Comparison of ENCODE assay signal across 12 cellular contexts in the genomic region with DNA sequence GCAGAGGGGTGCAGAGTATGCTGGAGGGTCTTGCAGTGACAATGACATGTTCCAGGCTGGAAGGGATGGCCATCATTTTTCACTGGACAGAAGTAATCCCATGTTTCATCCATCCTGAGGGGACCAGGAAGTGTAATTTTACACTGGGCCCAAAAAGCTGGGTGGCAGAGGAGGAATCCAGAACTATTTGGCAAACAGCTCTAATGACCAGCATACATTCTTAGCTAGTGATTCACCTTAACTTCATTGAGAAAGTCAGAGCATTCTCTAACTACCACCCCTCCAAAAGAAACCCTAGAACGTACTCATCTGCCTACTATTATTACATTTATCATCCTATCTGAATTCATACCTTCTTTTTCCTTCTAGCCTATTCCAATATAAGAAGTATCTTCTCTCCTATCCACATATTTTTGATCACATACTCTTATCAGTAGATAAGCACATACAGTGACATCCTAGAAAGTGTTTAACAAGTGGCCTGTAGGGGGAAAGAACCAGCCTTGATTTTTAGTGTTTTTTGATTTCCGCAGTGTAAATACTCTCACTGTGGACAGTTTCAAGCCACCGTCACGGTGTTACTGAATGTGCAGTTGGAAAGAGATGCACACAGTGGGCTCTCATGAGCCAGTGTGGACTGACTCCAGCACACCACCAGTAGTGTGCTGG.
DNase-seq lines count a peak whose midpoint lies in the region; ATAC-seq and TF ChIP-seq lines count a peak whose summit lies in the region.
"Had no signal": no experiment of that assay in that cellular context is flagged by ENCODE, and none has a peak within 500 bp of the region (broad histone marks: within the 10 kb centered on the region; RNA-seq: fewer than 3 reads in every experiment).

No MANE protein-coding gene starts in this region.

- H3K36me3 Mint-ChIP-seq in activated T-helper 1 cell treated with anti-CD3 and anti-CD28 coated beads, Interleukin-12 subunit alpha, Interleukin-12 subunit beta, Interleukin-2, Interleukin-4 antibody, amounts not matched to agents 30 ng/mL and 10 ng/mL and 1 ng/mL, durations not matched to agents 14 hours and 24 hours and 36 hours (ENCODE audit: low read depth) = no peaks in the 10 kb centered on the region

- no peaks in the 10 kb centered on the region for H3K36me3 ChIP-seq in Panc1 (ENCODE audit: control insufficient read depth, insufficient read depth, low read length)
- H3K36me3 ChIP-seq: colonic mucosa had no signal

- H3K27ac ChIP-seq in Panc1 (ENCODE audit: low read length) = peak overlapping the region; percentile 51; the same call in 1 of the 2 replicates
- H3K27ac ChIP-seq: colonic mucosa had no signal

- POLR2A ChIA-PET in Panc1 (lab: Charles Lee) = no interaction called here

- peaks cover 12% of the 10 kb centered on the region for H3K4me1 ChIP-seq in Panc1 (ENCODE audit: control insufficient read depth, insufficient read depth, low read length)
- H3K4me1 ChIP-seq: colonic mucosa had no signal

- no peaks in the 10 kb centered on the region for H3K9me3 ChIP-seq in Panc1 (ENCODE audit: control insufficient read depth, insufficient read depth, low read depth, low read length)
- H3K9me3 ChIP-seq: colonic mucosa had no signal

- no peak overlapping the region for H3K4me3 Mint-ChIP-seq in activated T-helper 1 cell treated with anti-CD3 and anti-CD28 coated beads, Interleukin-12 subunit alpha, Interleukin-12 subunit beta, Interleukin-2, Interleukin-4 antibody, amounts not matched to agents 30 ng/mL and 10 ng/mL and 1 ng/mL, durations not matched to agents 14 hours and 24 hours and 36 hours

- no peak; the same call in 1 of the 2 replicates for TF ChIP-seq CTCF in Panc1 (IDR thresholded peaks at IDR 0.05)
- no peak for TF ChIP-seq CTCF in omental fat pad (IDR thresholded peaks at IDR 0.05)

- peak; percentile 29 for DNase-seq in Caki2 (ENCODE audit: low read depth)
- no peak for DNase-seq in Panc1 (ENCODE audit: low read depth, low spot score)
- DNase-seq in epidermal melanocyte (ENCODE audit: insufficient read length, low spot score) = peak; percentile 34
- DNase-seq in omental fat pad (ENCODE audit: low spot score) = no peak
- no peak for DNase-seq in NCI-H2227 treated with DMSO at 0.1 percent for 48 hours (lab: John Stamatoyannopoulos, UW)
- no peak for DNase-seq in activated T-helper 1 cell treated with anti-CD3 and anti-CD28 coated beads, Interleukin-12 subunit alpha, Interleukin-12 subunit beta, Interleukin-2, Interleukin-4 antibody, amounts not matched to agents 30 ng/mL and 10 ng/mL and 1 ng/mL, durations not matched to agents 14 hours and 24 hours and 36 hours (ENCODE audit: low spot score)
- no peak for DNase-seq in NCI-H2107 (lab: John Stamatoyannopoulos, UW)
- DNase-seq: activated CD8-positive, alpha-beta memory T cell treated with anti-CD3 and anti-CD28 coated beads, Interleukin-2, amount 50 U/mL, for 4 hours; colonic mucosa; NCI-H774; stimulated activated CD4-positive, alpha-beta T cell treated with anti-CD3 and anti-CD28 coated beads, Interleukin-4, amount 100 ng/mL, for 24 hours had no signal

- H3K4me3 ChIP-seq in Panc1 (ENCODE audit: low read depth in 2 of 2, low read length in 2 of 2) = no peak overlapping the region
- H3K4me3 ChIP-seq: colonic mucosa had no signal

- H3K27me3 ChIP-seq in Panc1 (ENCODE audit: control insufficient read depth, insufficient read depth, low read length) = no peaks in the 10 kb centered on the region
- H3K27me3 ChIP-seq: colonic mucosa had no signal

- H3K27me3 Mint-ChIP-seq in activated T-helper 1 cell treated with anti-CD3 and anti-CD28 coated beads, Interleukin-12 subunit alpha, Interleukin-12 subunit beta, Interleukin-2, Interleukin-4 antibody, amounts not matched to agents 30 ng/mL and 10 ng/mL and 1 ng/mL, durations not matched to agents 14 hours and 24 hours and 36 hours (ENCODE audit: insufficient read depth) = no peaks in the 10 kb centered on the region

- no peaks in the 10 kb centered on the region for H3K9me3 Mint-ChIP-seq in activated T-helper 1 cell treated with anti-CD3 and anti-CD28 coated beads, Interleukin-12 subunit alpha, Interleukin-12 subunit beta, Interleukin-2, Interleukin-4 antibody, amounts not matched to agents 30 ng/mL and 10 ng/mL and 1 ng/mL, durations not matched to agents 14 hours and 24 hours and 36 hours

- no peak overlapping the region for H3K27ac Mint-ChIP-seq in activated T-helper 1 cell treated with anti-CD3 and anti-CD28 coated beads, Interleukin-12 subunit alpha, Interleukin-12 subunit beta, Interleukin-2, Interleukin-4 antibody, amounts not matched to agents 30 ng/mL and 10 ng/mL and 1 ng/mL, durations not matched to agents 14 hours and 24 hours and 36 hours

- no TSS peak for BruUV-seq in Panc1 (replicated peaks; lab: Mats Ljungman, UMichigan)

- CTCF ChIA-PET in Panc1 (lab: Charles Lee) = no interaction called here

- intact Hi-C loops in Panc1 (cut with micrococcal nuclease; ENCODE audit: unreplicated experiment) = no loop called here
- intact Hi-C loops in activated T-helper 1 cell treated with anti-CD3 and anti-CD28 coated beads, Interleukin-12 subunit alpha, Interleukin-12 subunit beta, Interleukin-2, Interleukin-4 antibody, amounts not matched to agents 30 ng/mL and 10 ng/mL and 1 ng/mL, durations not matched to agents 14 hours and 24 hours and 36 hours (cut with micrococcal nuclease) = no loop called here

- ATAC-seq in Panc1 (0 out of 2 replicates have a peak, but pooled peaks have one; percentile 60), omental fat pad (ENCODE audit: low FRiP score) (peak; percentile 77), GM19395 (IDR thresholded peaks at IDR 0.05; ENCODE audit: unreplicated experiment) (no peak)

- in situ Hi-C loops in Caki2 (cut with HindIII; ENCODE audit: low pct_unique_long_range_greater_than_20kb, low sequenced_read_pairs) = no loop called here
- in situ Hi-C loops in Panc1 (cut with HindIII; ENCODE audit: low pct_unique_long_range_greater_than_20kb, low sequenced_read_pairs) = no loop called here

- no peaks in the 10 kb centered on the region for H3K4me1 Mint-ChIP-seq in activated T-helper 1 cell treated with anti-CD3 and anti-CD28 coated beads, Interleukin-12 subunit alpha, Interleukin-12 subunit beta, Interleukin-2, Interleukin-4 antibody, amounts not matched to agents 30 ng/mL and 10 ng/mL and 1 ng/mL, durations not matched to agents 14 hours and 24 hours and 36 hours (ENCODE audit: low read depth)

Comparison
In these comparisons a context has a peak if more than half of its experiments do, and no peak if none do; other contexts are left out.
1. DNase-seq: peak in Caki2 (single experiment) and epidermal melanocyte (single experiment); none in Panc1 (single experiment), omental fat pad (single experiment), NCI-H2227 treated with DMSO at 0.1 percent for 48 hours (single experiment), activated T-helper 1 cell treated with anti-CD3 and anti-CD28 coated beads, Interleukin-12 subunit alpha, Interleukin-12 subunit beta, Interleukin-2, Interleukin-4 antibody, amounts not matched to agents 30 ng/mL and 10 ng/mL and 1 ng/mL, durations not matched to agents 14 hours and 24 hours and 36 hours (single experiment) and NCI-H2107 (single experiment).